9 cellular contexts compared by ENCODE assay signal in the genomic region with DNA sequence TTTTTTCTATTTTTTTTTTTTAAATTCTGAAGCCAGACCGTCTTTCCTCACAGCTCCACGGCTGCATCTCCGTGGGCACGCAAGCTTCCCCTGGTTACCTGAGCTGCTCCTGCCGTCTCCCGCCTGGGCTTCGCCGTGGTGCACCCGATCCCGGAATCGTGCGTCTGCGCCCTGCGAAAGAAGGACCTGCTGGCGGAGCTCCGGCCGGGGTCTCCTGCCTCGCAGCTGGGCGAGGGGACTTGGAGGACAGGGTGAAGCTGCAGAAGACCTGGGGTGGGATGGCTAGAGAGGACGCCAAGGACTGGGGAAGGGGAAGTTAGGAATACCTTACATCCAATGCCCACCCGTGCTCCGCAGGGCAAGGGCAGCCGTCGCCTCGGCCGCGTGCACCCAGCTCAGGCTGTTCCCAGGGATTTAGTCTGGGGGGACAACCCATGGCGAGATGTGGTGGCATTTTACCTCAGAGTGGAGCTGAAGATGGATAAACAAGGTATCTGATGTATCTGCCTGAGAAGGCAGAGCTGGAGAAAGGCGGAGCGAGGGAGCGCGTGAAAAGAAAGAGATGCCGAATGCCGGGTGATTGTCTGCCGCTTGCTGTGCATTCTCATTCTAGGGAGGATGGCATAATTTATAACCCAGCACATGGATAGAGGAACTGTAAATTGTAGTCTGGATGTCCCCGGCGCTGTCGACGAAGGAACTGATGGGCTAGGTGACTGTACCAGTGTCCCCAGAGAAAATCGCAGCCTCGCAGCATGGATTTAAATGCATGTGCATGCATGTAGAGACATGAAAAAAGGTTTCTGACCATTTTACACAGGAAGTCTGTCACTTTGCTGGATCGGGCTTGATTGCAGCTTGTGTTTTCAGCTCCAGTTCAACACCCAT.
A peak's percentile ranks its signal among the peaks of the same experiment; 100 is the strongest.
DNase-seq lines count a peak whose midpoint lies in the region; ATAC-seq, FAIRE-seq and TF ChIP-seq lines count a peak whose summit lies in the region.
"Had no signal": no experiment of that assay in that cellular context is flagged by ENCODE, and none has a peak within 500 bp of the region (broad histone marks: within the 10 kb centered on the region; RNA-seq: fewer than 3 reads in every experiment).

No MANE protein-coding gene starts in this region.

- no peak for ATAC-seq in GM19395 (IDR thresholded peaks at IDR 0.05; ENCODE audit: unreplicated experiment)

- peak; percentile 13 for DNase-seq in DMS 273 (lab: John Stamatoyannopoulos, UW; ENCODE audit: unreplicated experiment)
- no peak for DNase-seq in DMS 273 treated with DMSO at 0.1 percent for 48 hours (lab: John Stamatoyannopoulos, UW)
- no peak for DNase-seq in activated T-helper 1 cell treated with anti-CD3 and anti-CD28 coated beads, Interleukin-12 subunit alpha, Interleukin-12 subunit beta, Interleukin-2, Interleukin-4 antibody, amounts not matched to agents 30 ng/mL and 10 ng/mL and 1 ng/mL, durations not matched to agents 14 hours and 24 hours and 36 hours (ENCODE audit: low spot score)
- peak; percentile 79 for DNase-seq in kidney
- no peak for DNase-seq in NOMO-1 (lab: John Stamatoyannopoulos, UW; ENCODE audit: unreplicated experiment in 2 of 2)
- no peak for DNase-seq in Karpas-422

- H3K9me2 ChIP-seq in Karpas-422 (replicated peaks; ENCODE audit: insufficient read depth, low read length): no peaks in the 10 kb centered on the region

- H3K9ac ChIP-seq in kidney (ENCODE audit: low read length in 2 of 2) (peak overlapping the region in 1 of 2 donors; percentile 44), subcutaneous abdominal adipose tissue (ENCODE audit: low read length in 5 of 5) (peak overlapping the region in 3 of 5 donors; percentile 13 to 59 (median 32)), Karpas-422 (ENCODE audit: low read length) (no peak overlapping the region)

- no peak overlapping the region for H2AFZ ChIP-seq in Karpas-422 (ENCODE audit: low read length)

- H3K27ac Mint-ChIP-seq in activated T-helper 1 cell treated with anti-CD3 and anti-CD28 coated beads, Interleukin-12 subunit alpha, Interleukin-12 subunit beta, Interleukin-2, Interleukin-4 antibody, amounts not matched to agents 30 ng/mL and 10 ng/mL and 1 ng/mL, durations not matched to agents 14 hours and 24 hours and 36 hours: no peak overlapping the region

- no peak for TF ChIP-seq CTCF in kidney (IDR thresholded peaks at IDR 0.05; ENCODE audit: borderline replicate concordance, extremely low read depth, insufficient read depth)

- H3K4me3 Mint-ChIP-seq in activated T-helper 1 cell treated with anti-CD3 and anti-CD28 coated beads, Interleukin-12 subunit alpha, Interleukin-12 subunit beta, Interleukin-2, Interleukin-4 antibody, amounts not matched to agents 30 ng/mL and 10 ng/mL and 1 ng/mL, durations not matched to agents 14 hours and 24 hours and 36 hours: peak overlapping the region; percentile 80

- H3K4me1 ChIP-seq in kidney (ENCODE audit: control insufficient read depth in 1 of 2, insufficient read depth in 1 of 2, low read depth in 1 of 2, low read length in 2 of 2) (peaks cover 29 to 32% of the 10 kb centered on the region in 2 donors), subcutaneous abdominal adipose tissue (ENCODE audit: control insufficient read depth in 5 of 5, insufficient read depth in 5 of 5, low read length in 5 of 5) (peaks cover 8 to 50% (median 40%) of the 10 kb centered on the region in 5 donors), Karpas-422 (ENCODE audit: low read length) (no peaks in the 10 kb centered on the region)

- H3K4me1 Mint-ChIP-seq in activated T-helper 1 cell treated with anti-CD3 and anti-CD28 coated beads, Interleukin-12 subunit alpha, Interleukin-12 subunit beta, Interleukin-2, Interleukin-4 antibody, amounts not matched to agents 30 ng/mL and 10 ng/mL and 1 ng/mL, durations not matched to agents 14 hours and 24 hours and 36 hours (ENCODE audit: low read depth): peaks cover 20% of the 10 kb centered on the region

- intact Hi-C loops in activated T-helper 1 cell treated with anti-CD3 and anti-CD28 coated beads, Interleukin-12 subunit alpha, Interleukin-12 subunit beta, Interleukin-2, Interleukin-4 antibody, amounts not matched to agents 30 ng/mL and 10 ng/mL and 1 ng/mL, durations not matched to agents 14 hours and 24 hours and 36 hours (cut with micrococcal nuclease): loop anchor here (5.0 kb wide), 1 partner anchor 550 kb away; no protein-coding TSS in a partner anchor
- intact Hi-C loops in kidney (cut with DNase I): no loop called here

- H3K79me2 ChIP-seq in Karpas-422 (ENCODE audit: low read length): no peaks in the 10 kb centered on the region

- no peaks in the 10 kb centered on the region for H4K20me1 ChIP-seq in Karpas-422 (ENCODE audit: insufficient read depth, low read depth, low read length)

- H3K9me3 ChIP-seq in kidney (ENCODE audit: control insufficient read depth in 1 of 2, low read length in 2 of 2) (no peaks in the 10 kb centered on the region), subcutaneous abdominal adipose tissue (ENCODE audit: control insufficient read depth in 5 of 5, low read length in 5 of 5) (no peaks in the 10 kb centered on the region), Karpas-422 (ENCODE audit: low read length) (no peaks in the 10 kb centered on the region)

- H3K27me3 ChIP-seq in subcutaneous abdominal adipose tissue (ENCODE audit: control insufficient read depth in 5 of 5, insufficient read depth in 4 of 5, low read length in 5 of 5) (peaks cover 0 to 3% (median 0%) of the 10 kb centered on the region in 5 donors), Karpas-422 (ENCODE audit: low read length) (no peaks in the 10 kb centered on the region)

- no peak overlapping the region for H3K27ac ChIP-seq in kidney (ENCODE audit: low read depth in 2 of 2, low read length in 2 of 2)
- no peak overlapping the region for H3K27ac ChIP-seq in subcutaneous abdominal adipose tissue (ENCODE audit: low read depth, low read length)
- no peak overlapping the region for H3K27ac ChIP-seq in Karpas-422 (ENCODE audit: low read length)
- H3K27ac ChIP-seq: 22Rv1 had no signal

- no peaks in the 10 kb centered on the region for H3K36me3 ChIP-seq in kidney (ENCODE audit: control insufficient read depth in 1 of 2, insufficient read depth in 2 of 2, low read length in 2 of 2)
- H3K36me3 ChIP-seq in subcutaneous abdominal adipose tissue (ENCODE audit: control insufficient read depth in 5 of 5, insufficient read depth in 5 of 5, low read length in 5 of 5): no peaks in the 10 kb centered on the region
- H3K36me3 ChIP-seq in Karpas-422 (ENCODE audit: insufficient read depth, low read length): no peaks in the 10 kb centered on the region

- H3K9me3 Mint-ChIP-seq in activated T-helper 1 cell treated with anti-CD3 and anti-CD28 coated beads, Interleukin-12 subunit alpha, Interleukin-12 subunit beta, Interleukin-2, Interleukin-4 antibody, amounts not matched to agents 30 ng/mL and 10 ng/mL and 1 ng/mL, durations not matched to agents 14 hours and 24 hours and 36 hours: no peaks in the 10 kb centered on the region

- H3K4me2 ChIP-seq in Karpas-422 (ENCODE audit: low read depth, low read length, poor library complexity, severe bottlenecking): no peak overlapping the region

- FAIRE-seq in kidney (lab: Jason Lieb, UNC): no peak

- peaks cover 26% of the 10 kb centered on the region for H3K27me3 Mint-ChIP-seq in activated T-helper 1 cell treated with anti-CD3 and anti-CD28 coated beads, Interleukin-12 subunit alpha, Interleukin-12 subunit beta, Interleukin-2, Interleukin-4 antibody, amounts not matched to agents 30 ng/mL and 10 ng/mL and 1 ng/mL, durations not matched to agents 14 hours and 24 hours and 36 hours (ENCODE audit: insufficient read depth)

- H3K4me3 ChIP-seq in kidney (ENCODE audit: low read length in 2 of 2): peak overlapping the region; percentile 56 to 67
- peak overlapping the region; percentile 50 to 67 (median 58) for H3K4me3 ChIP-seq in subcutaneous abdominal adipose tissue (ENCODE audit: low read depth in 1 of 5, low read length in 5 of 5)
- no peak overlapping the region for H3K4me3 ChIP-seq in Karpas-422 (ENCODE audit: low read length)

- no peaks in the 10 kb centered on the region for H3K36me3 Mint-ChIP-seq in activated T-helper 1 cell treated with anti-CD3 and anti-CD28 coated beads, Interleukin-12 subunit alpha, Interleukin-12 subunit beta, Interleukin-2, Interleukin-4 antibody, amounts not matched to agents 30 ng/mL and 10 ng/mL and 1 ng/mL, durations not matched to agents 14 hours and 24 hours and 36 hours (ENCODE audit: low read depth)

Comparison
In these comparisons a context has a peak if more than half of its experiments do, and no peak if none do; other contexts are left out.
1. DNase-seq: peak in DMS 273 (single experiment) and kidney (single experiment); none in DMS 273 treated with DMSO at 0.1 percent for 48 hours (single experiment), activated T-helper 1 cell treated with anti-CD3 and anti-CD28 coated beads, Interleukin-12 subunit alpha, Interleukin-12 subunit beta, Interleukin-2, Interleukin-4 antibody, amounts not matched to agents 30 ng/mL and 10 ng/mL and 1 ng/mL, durations not matched to agents 14 hours and 24 hours and 36 hours (single experiment), NOMO-1 (0 of 2) and Karpas-422 (single experiment).